In genomic region chr17:42458497-42459255, GRCh38 we compare ENCODE assay signal across 8 cellular contexts. TPM values are rescaled to one million over a fixed set of nuclear protein-coding genes. Genes with fewer than 3 reads are reported as not detected.
DNase-seq lines count a peak whose midpoint lies in the region; ATAC-seq and TF ChIP-seq lines count a peak whose summit lies in the region.

TSS of gene ATP6V0A1 (plus strand) at chr17:42458878. CDS start at chr17:42460895, 2,017 bp downstream.

- DNase-seq in G401 (ENCODE audit: low spot score) (peak; percentile 95), HFF-Myc (ENCODE audit: extremely low read depth, low read depth) (no peak), NCI-H128 (lab: John Stamatoyannopoulos, UW; ENCODE audit: unreplicated experiment) (peak; percentile 35), amniotic epithelial cell (ENCODE audit: low read depth) (peak; percentile 77), left cardiac atrium (peak; percentile 93), posterior vena cava (ENCODE audit: low spot score) (peak; percentile 98), type B pancreatic cell (ENCODE audit: extremely low spot score, unreplicated experiment) (peak; percentile 94)

- H3K4me3 Mint-ChIP-seq in type B pancreatic cell, result peak within 1 kb of the TSS; percentile 96

- peak; percentile 98 for ATAC-seq in left cardiac atrium

- intact Hi-C loops in T-helper 1 cell treated with Interleukin-12 subunit alpha and Interleukin-12 subunit beta and Interleukin-4 antibody, amounts not matched to agents 30 ng/mL and 1 ng/mL, for 36 hours (cut with micrococcal nuclease), result loop anchor here (1.0 to 5.0 kb wide), 4 partner anchors 36 to 351 kb away; partner anchors contain the start of genes CAVIN1 and GHDC
- intact Hi-C loops in left cardiac atrium (cut with DNase I) (loop anchor here in 1 of 2 donors (10.0 kb wide), 1 partner anchor 56 kb away; no protein-coding TSS in a partner anchor), posterior vena cava (cut with DNase I) (no loop called here)

- TF ChIP-seq CTCF in HFF-Myc (IDR thresholded peaks at IDR 0.05; ENCODE audit: low read depth, low read length, missing control alignments) (no peak), type B pancreatic cell (conservative IDR thresholded peaks at IDR 0.05) (no peak)

- H3K4me1 Mint-ChIP-seq in type B pancreatic cell (ENCODE audit: unreplicated experiment), result peaks cover 40% of the 10 kb centered on the region

- peaks cover 7% of the 10 kb centered on the region for H3K36me3 Mint-ChIP-seq in type B pancreatic cell

- peak within 1 kb of the TSS; percentile 98 for H3K27ac Mint-ChIP-seq in type B pancreatic cell

- in situ Hi-C loops in G401 (cut with HindIII; ENCODE audit: low sequenced_read_pairs), result no loop called here

- H3K27me3 Mint-ChIP-seq in type B pancreatic cell, result no peaks in the 10 kb centered on the region

- H3K9me3 Mint-ChIP-seq in type B pancreatic cell, result no peaks in the 10 kb centered on the region

- peak within 1 kb of the TSS; percentile 68 for H3K4me3 ChIP-seq in HFF-Myc (replicated peaks; ENCODE audit: low read depth, low read length)

RNA-seq across cellular contexts. Expression of gene ATP6V0A1, which starts in this region (rescaled TPM):
- total RNA-seq in G401 (2014; rRNA removed; shearing (Covaris generic)), result 54.0 and 112 TPM in 2 replicates
- 25.3 and 27.7 TPM in 2 replicates for total RNA-seq in T-helper 1 cell treated with Interleukin-12 subunit alpha and Interleukin-12 subunit beta and Interleukin-4 antibody, amounts not matched to agents 30 ng/mL and 1 ng/mL, for 36 hours
- total RNA-seq in left cardiac atrium (10 to 100 TPM; 40.3 to 55.4 TPM), posterior vena cava (10 to 100 TPM; 69.6 to 70.1 TPM), type B pancreatic cell (ENCODE audit: low replicate concordance) (65.5 and 69.4 TPM in 2 replicates)
